25 cellular contexts compared by ENCODE assay signal in genomic region chr4:19187709-19188108, GRCh38.
DNase-seq lines count a peak whose midpoint lies in the region; ATAC-seq and TF ChIP-seq lines count a peak whose summit lies in the region.
"Had no signal": no experiment of that assay in that cellular context is flagged by ENCODE, and none has a peak within 500 bp of the region (broad histone marks: within the 10 kb centered on the region; RNA-seq: fewer than 3 reads in every experiment).

No MANE protein-coding gene starts in this region.

- H3K4me1 Mint-ChIP-seq in endodermal cell (peaks cover 6% of the 10 kb centered on the region), mesothelial cell of epicardium (peaks cover 40% of the 10 kb centered on the region), progenitor cell of endocrine pancreas (ENCODE audit: low read depth) (peaks cover 17% of the 10 kb centered on the region)

- no peak overlapping the region for H3K4me3 Mint-ChIP-seq in endodermal cell
- H3K4me3 Mint-ChIP-seq in mesothelial cell of epicardium: no peak overlapping the region
- H3K4me3 Mint-ChIP-seq in progenitor cell of endocrine pancreas (ENCODE audit: low read depth): no peak overlapping the region
- H3K4me3 Mint-ChIP-seq: CD4-positive, alpha-beta T cell had no signal

- H3K36me3 Mint-ChIP-seq in endodermal cell (ENCODE audit: low read depth): no peaks in the 10 kb centered on the region
- no peaks in the 10 kb centered on the region for H3K36me3 Mint-ChIP-seq in mesothelial cell of epicardium
- no peaks in the 10 kb centered on the region for H3K36me3 Mint-ChIP-seq in progenitor cell of endocrine pancreas (ENCODE audit: insufficient read depth)

- H3K27me3 Mint-ChIP-seq in endodermal cell (ENCODE audit: insufficient read depth): no peaks in the 10 kb centered on the region
- no peaks in the 10 kb centered on the region for H3K27me3 Mint-ChIP-seq in mesothelial cell of epicardium (ENCODE audit: low read depth)
- H3K27me3 Mint-ChIP-seq in progenitor cell of endocrine pancreas: no peaks in the 10 kb centered on the region
- H3K27me3 Mint-ChIP-seq: CD4-positive, alpha-beta T cell had no signal

- H3K4me1 ChIP-seq in A673 (ENCODE audit: insufficient read depth, low read length, poor library complexity, severe bottlenecking): peaks cover 14% of the 10 kb centered on the region
- H3K4me1 ChIP-seq in endodermal cell (ENCODE audit: control insufficient read depth, insufficient read depth, low read length): no peaks in the 10 kb centered on the region
- H3K4me1 ChIP-seq in lower lobe of right lung: no peaks in the 10 kb centered on the region
- H3K4me1 ChIP-seq: SJSA1 had no signal

- H3K9me3 ChIP-seq in A673 (ENCODE audit: low read depth, low read length, poor library complexity, severe bottlenecking): no peaks in the 10 kb centered on the region
- H3K9me3 ChIP-seq in endodermal cell (ENCODE audit: control insufficient read depth, low read length): no peaks in the 10 kb centered on the region
- no peaks in the 10 kb centered on the region for H3K9me3 ChIP-seq in lower lobe of right lung
- H3K9me3 ChIP-seq: BLaER1 treated with 17β-estradiol and CSF1 and Interleukin-3, amounts not matched to agents 10 nM and 100 nM; SJSA1 had no signal

- intact Hi-C loops in A673 (cut with micrococcal nuclease; ENCODE audit: unreplicated experiment) (no loop called here), lower lobe of right lung (cut with DNase I) (no loop called here)

- H3K36me3 ChIP-seq in A673 (ENCODE audit: insufficient read depth, low read length, poor library complexity, severe bottlenecking) (no peaks in the 10 kb centered on the region), endodermal cell (ENCODE audit: control insufficient read depth, insufficient read depth, low read length) (no peaks in the 10 kb centered on the region), lower lobe of right lung (no peaks in the 10 kb centered on the region)
- H3K36me3 ChIP-seq: BLaER1 treated with 17β-estradiol and CSF1 and Interleukin-3, amounts not matched to agents 10 nM and 100 nM; SJSA1 had no signal

- no peaks in the 10 kb centered on the region for H3K9me3 Mint-ChIP-seq in endodermal cell
- no peaks in the 10 kb centered on the region for H3K9me3 Mint-ChIP-seq in mesothelial cell of epicardium
- no peaks in the 10 kb centered on the region for H3K9me3 Mint-ChIP-seq in progenitor cell of endocrine pancreas (ENCODE audit: low read depth)

- POLR2A ChIA-PET in A673 (lab: Charles Lee; ENCODE audit: low non-redundant PET): no interaction called here

- H3K27ac Mint-ChIP-seq in endodermal cell (peak overlapping the region; percentile 1), mesothelial cell of epicardium (peak overlapping the region; percentile 73), progenitor cell of endocrine pancreas (peak overlapping the region; percentile 22)
- H3K27ac Mint-ChIP-seq: CD4-positive, alpha-beta T cell had no signal

- H3K4me3 ChIP-seq in A673 (ENCODE audit: low read depth, low read length, poor library complexity, severe bottlenecking) (no peak overlapping the region), endodermal cell (ENCODE audit: low read length) (no peak overlapping the region), lower lobe of right lung (no peak overlapping the region)
- H3K4me3 ChIP-seq: BLaER1 treated with 17β-estradiol and CSF1 and Interleukin-3, amounts not matched to agents 10 nM and 100 nM; GM12878; SJSA1 had no signal

- 95% methylated on average over 2 of the region's 3 CpGs; no CpG with 5 or more reads in 1 of the 2 experiments for WGBS in endodermal cell (ENCODE audit: insufficient coverage in 1 of 2, insufficient read length in 1 of 2), 2 experiments

- H3K27me3 ChIP-seq in A673 (replicated peaks; ENCODE audit: insufficient read depth, low read depth, low read length, poor library complexity) (no peaks in the 10 kb centered on the region), endodermal cell (ENCODE audit: control insufficient read depth, insufficient read depth, low read length, poor library complexity, severe bottlenecking) (no peaks in the 10 kb centered on the region), lower lobe of right lung (ENCODE audit: low read depth) (no peaks in the 10 kb centered on the region)
- H3K27me3 ChIP-seq: BLaER1 treated with 17β-estradiol and CSF1 and Interleukin-3, amounts not matched to agents 10 nM and 100 nM; SJSA1 had no signal

- DNase-seq in A673 (ENCODE audit: low spot score): peak; percentile 34
- DNase-seq in endodermal cell: no peak
- DNase-seq in mesothelial cell of epicardium (ENCODE audit: low spot score in 2 of 2, unreplicated experiment in 2 of 2): no peak
- no peak for DNase-seq in progenitor cell of endocrine pancreas (ENCODE audit: low spot score, unreplicated experiment)
- no peak for DNase-seq in lower lobe of right lung
- DNase-seq in NCI-H69 (lab: John Stamatoyannopoulos, UW): no peak
- DNase-seq: AML-193; CD4-positive, alpha-beta T cell; DMS79; GDM1; KBM-7; MV-4-11; NCI-H1105; NCI-H1436 treated with DMSO at 0.1 percent for 48 hours; NCI-H187 treated with DMSO at 0.1 percent for 48 hours; NCI-H2171 treated with DMSO at 0.1 percent for 48 hours; NCI-H345; NCI-H510A treated with DMSO at 0.1 percent for 48 hours; NCI-H748 treated with DMSO at 0.1 percent for 48 hours had no signal

- ATAC-seq in GM19395 (IDR thresholded peaks at IDR 0.05; ENCODE audit: unreplicated experiment): no peak
- no peak for ATAC-seq in lower lobe of right lung
- no peak for ATAC-seq in HG02885 (IDR thresholded peaks at IDR 0.05; ENCODE audit: poor library complexity, unreplicated experiment)
- ATAC-seq: GM12878 had no signal

- CTCF ChIA-PET in A673 (lab: Charles Lee): no interaction called here

- TF ChIP-seq CTCF in A673 (conservative IDR thresholded peaks at IDR 0.05; ENCODE audit: low read depth, low read length): no peak
- no peak for TF ChIP-seq CTCF in endodermal cell (conservative IDR thresholded peaks at IDR 0.05)
- TF ChIP-seq CTCF in mesothelial cell of epicardium (IDR thresholded peaks at IDR 0.05; ENCODE audit: unreplicated experiment): no peak
- TF ChIP-seq CTCF in progenitor cell of endocrine pancreas (IDR thresholded peaks at IDR 0.05; ENCODE audit: unreplicated experiment): no peak
- no peak for TF ChIP-seq CTCF in lower lobe of right lung (IDR thresholded peaks at IDR 0.05)

- no TSS peak for BruUV-seq in A673 (replicated peaks; lab: Mats Ljungman, UMichigan)

- H3K9ac ChIP-seq in endodermal cell (ENCODE audit: extremely low read depth, low read length, poor library complexity, severe bottlenecking): no peak overlapping the region
- H3K9ac ChIP-seq: BLaER1 treated with 17β-estradiol and CSF1 and Interleukin-3, amounts not matched to agents 10 nM and 100 nM had no signal

- no peak overlapping the region for H3K27ac ChIP-seq in A673 (ENCODE audit: low read depth, low read length, poor library complexity, severe bottlenecking)
- H3K27ac ChIP-seq in endodermal cell (ENCODE audit: low read depth, low read length): no peak overlapping the region
- no peak overlapping the region for H3K27ac ChIP-seq in lower lobe of right lung
- H3K27ac ChIP-seq: 22Rv1; BLaER1 treated with 17β-estradiol and CSF1 and Interleukin-3, amounts not matched to agents 10 nM and 100 nM; SJSA1 had no signal

Comparison
In these comparisons a context has a peak if more than half of its experiments do, and no peak if none do; other contexts are left out.
1. H3K27ac Mint-ChIP-seq: peak in every context shown above with its lines; median percentile 73 in mesothelial cell of epicardium; 22 in progenitor cell of endocrine pancreas; 1 in endodermal cell.